Comparison of ENCODE assay signal across 8 cellular contexts in genomic region chr7:16071246-16071857, GRCh38.
DNase-seq lines count a peak whose midpoint lies in the region; ATAC-seq, FAIRE-seq and TF ChIP-seq lines count a peak whose summit lies in the region.

No MANE protein-coding gene starts in this region.

- TF ChIP-seq CTCF in OCI-LY7 (conservative IDR thresholded peaks at IDR 0.05; ENCODE audit: low read length): peak; percentile 85

- H3K9me3 ChIP-seq in OCI-LY7 (ENCODE audit: low read length): no peaks in the 10 kb centered on the region
- H3K9me3 ChIP-seq in mesenchymal stem cell (ENCODE audit: control insufficient read depth, low read length): no peaks in the 10 kb centered on the region

- H3K27me3 ChIP-seq in mesenchymal stem cell (ENCODE audit: control insufficient read depth in 1 of 2, insufficient read depth in 1 of 2, low read length in 2 of 2): no peaks in the 10 kb centered on the region

- no peaks in the 10 kb centered on the region for H3K36me3 ChIP-seq in OCI-LY7 (ENCODE audit: insufficient read depth, low read length)
- no peaks in the 10 kb centered on the region for H3K36me3 ChIP-seq in mesenchymal stem cell (ENCODE audit: control insufficient read depth in 1 of 2, insufficient read depth in 2 of 2, low read depth in 1 of 2, low read length in 2 of 2)

- H3K79me2 ChIP-seq in OCI-LY7 (ENCODE audit: insufficient read depth, low read depth, low read length): no peaks in the 10 kb centered on the region

- no TSS peak for BruUV-seq in OCI-LY7 (replicated peaks; lab: Mats Ljungman, UMichigan)

- H2AFZ ChIP-seq in OCI-LY7 (ENCODE audit: low read length) (no peak overlapping the region), mesenchymal stem cell (ENCODE audit: low read depth, low read length) (no peak overlapping the region)

- H2BK5ac ChIP-seq in mesenchymal stem cell (ENCODE audit: low read depth, low read length, poor library complexity, severe bottlenecking): no peak overlapping the region

- no peak overlapping the region for H3K14ac ChIP-seq in mesenchymal stem cell (ENCODE audit: low read length in 2 of 2)

- H2BK120ac ChIP-seq in mesenchymal stem cell (ENCODE audit: low read depth, low read length): no peak overlapping the region

- FAIRE-seq in H54 (lab: Jason Lieb, UNC): peak; percentile 99

- H3K23ac ChIP-seq in mesenchymal stem cell (ENCODE audit: low read length in 2 of 2): no peak overlapping the region

- CTCF ChIA-PET in OCI-LY7 (lab: Charles Lee; ENCODE audit: unreplicated experiment): no interaction called here

- peak; percentile 4 for DNase-seq in activated CD4-positive, alpha-beta T cell treated with anti-CD3 and anti-CD28 coated beads for 48 hours
- DNase-seq in activated CD4-positive, alpha-beta T cell treated with anti-CD3 and anti-CD28 coated beads for 4 hours: no peak
- DNase-seq in H54 (ENCODE audit: insufficient read length, low spot score) (peak; percentile 30), Kasumi-1 (lab: John Stamatoyannopoulos, UW) (peak; percentile 10 to 31), OCI-LY7 (ENCODE audit: low spot score) (peak; percentile 61), dedifferentiated amniotic fluid mesenchymal stem cell (ENCODE audit: extremely low spot score) (peak; percentile 76), mesenchymal stem cell (peak; percentile 68)

- H3K18ac ChIP-seq in mesenchymal stem cell (ENCODE audit: low read depth in 1 of 2, low read length in 2 of 2): no peak overlapping the region

- POLR2A ChIA-PET in OCI-LY7 (lab: Charles Lee): interaction anchor here (0.6 kb wide), 1 partner anchor 39 kb away, joined by 4 read pairs; no protein-coding TSS in a partner anchor

- H2BK12ac ChIP-seq in mesenchymal stem cell (ENCODE audit: low read length in 2 of 2): no peak overlapping the region

- H2BK15ac ChIP-seq in mesenchymal stem cell (ENCODE audit: low read depth, poor library complexity, severe bottlenecking): no peak overlapping the region

- H4K91ac ChIP-seq in mesenchymal stem cell (ENCODE audit: low read length): no peak overlapping the region

- no peaks in the 10 kb centered on the region for H3K4me1 ChIP-seq in OCI-LY7 (ENCODE audit: insufficient read depth, low read length, poor library complexity, severe bottlenecking)
- no peaks in the 10 kb centered on the region for H3K4me1 ChIP-seq in mesenchymal stem cell (ENCODE audit: control insufficient read depth, insufficient read depth, low read depth, low read length)

- intact Hi-C loops in OCI-LY7 (cut with micrococcal nuclease; ENCODE audit: unreplicated experiment): loop anchor here (5.0 kb wide), 2 partner anchors 744 to 874 kb away; no protein-coding TSS in a partner anchor

- H3K27ac ChIP-seq in OCI-LY7 (ENCODE audit: low read depth, low read length, poor library complexity, severe bottlenecking): no peak overlapping the region
- no peak overlapping the region for H3K27ac ChIP-seq in mesenchymal stem cell (ENCODE audit: low read length, poor library complexity, severe bottlenecking)

- H3K9ac ChIP-seq in mesenchymal stem cell (ENCODE audit: low read length): peak overlapping the region; percentile 27

- H4K20me1 ChIP-seq in OCI-LY7 (ENCODE audit: insufficient read depth, low read length): no peaks in the 10 kb centered on the region

- H3K4me2 ChIP-seq in OCI-LY7 (ENCODE audit: low read length): no peak overlapping the region
- no peak overlapping the region for H3K4me2 ChIP-seq in mesenchymal stem cell (ENCODE audit: low read length, poor library complexity, severe bottlenecking)

- TF ChIP-seq POLR2A in H54 (IDR thresholded peaks at IDR 0.05; ENCODE audit: low read depth, low read length): no peak

- no peak for ATAC-seq in HG03469 (IDR thresholded peaks at IDR 0.05; ENCODE audit: unreplicated experiment)

- no peaks in the 10 kb centered on the region for H3K9me2 ChIP-seq in OCI-LY7 (ENCODE audit: insufficient read depth, low read length)

- H3K4me3 ChIP-seq in OCI-LY7 (ENCODE audit: low read depth, low read length, poor library complexity, severe bottlenecking): no peak overlapping the region
- no peak overlapping the region for H3K4me3 ChIP-seq in mesenchymal stem cell (ENCODE audit: insufficient read depth in 1 of 2, low read depth in 1 of 2, low read length in 2 of 2)

- H3K79me1 ChIP-seq in mesenchymal stem cell (replicated peaks; ENCODE audit: low read length, poor library complexity, severe bottlenecking): no peaks in the 10 kb centered on the region

- 11% methylated on average over 1 of the region's 6 CpGs for WGBS in mesenchymal stem cell

- no peak overlapping the region for H3K4ac ChIP-seq in mesenchymal stem cell (ENCODE audit: low read depth in 1 of 2, low read length in 2 of 2)

- H4K8ac ChIP-seq in mesenchymal stem cell (ENCODE audit: low read length): no peak overlapping the region

- H2AK5ac ChIP-seq in mesenchymal stem cell (ENCODE audit: low read length, severe bottlenecking): no peak overlapping the region

Comparison
In these comparisons a context has a peak if more than half of its experiments do, and no peak if none do; other contexts are left out.
1. DNase-seq: peak in activated CD4-positive, alpha-beta T cell treated with anti-CD3 and anti-CD28 coated beads for 48 hours (single experiment), H54 (single experiment), Kasumi-1 (2 of 2), OCI-LY7 (single experiment), dedifferentiated amniotic fluid mesenchymal stem cell (single experiment) and mesenchymal stem cell (single experiment); none in activated CD4-positive, alpha-beta T cell treated with anti-CD3 and anti-CD28 coated beads for 4 hours (0 of 2).